Comparison of ENCODE assay signal across 1 cellular context in genomic region chr3:113769551-113769950, GRCh38.
TF ChIP-seq lines count a peak whose summit lies in the region.

No MANE protein-coding gene starts in this region.

TF ChIP-seq in GM12878, 131 proteins besides CTCF, POLR2A, EP300 and RAD21 (continued from another document):
- no peak for TF ChIP-seq ZBTB4 (CRISPR knock-in tag; IDR thresholded peaks at IDR 0.05)
